ENCODE assay signal across 1 cellular context in the genomic region with DNA sequence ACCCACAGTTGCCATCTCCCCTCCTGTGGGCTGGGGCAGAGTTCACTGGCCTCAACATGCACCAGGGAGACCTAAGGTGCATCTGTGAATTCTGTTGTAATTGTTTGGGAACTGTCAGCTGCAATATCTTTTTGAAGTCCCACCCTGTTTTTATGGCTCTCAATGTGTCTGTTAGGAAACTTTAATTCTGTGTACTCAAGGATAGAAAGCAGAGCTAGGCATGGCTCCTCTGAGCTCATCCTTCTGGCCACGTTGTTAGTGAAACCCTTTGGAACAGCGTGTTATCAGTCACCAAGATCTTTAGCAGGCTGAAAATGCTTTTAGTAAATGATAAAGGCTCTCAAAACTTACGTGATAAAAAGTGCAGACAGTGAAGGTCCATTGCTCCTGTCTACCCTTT.
TF ChIP-seq lines count a peak whose summit lies in the region.

No MANE protein-coding gene starts in this region.

TF ChIP-seq in SK-N-SH, 30 proteins besides CTCF, POLR2A, EP300 and RAD21 (continued from another document):
- TF ChIP-seq, protein P1, sequence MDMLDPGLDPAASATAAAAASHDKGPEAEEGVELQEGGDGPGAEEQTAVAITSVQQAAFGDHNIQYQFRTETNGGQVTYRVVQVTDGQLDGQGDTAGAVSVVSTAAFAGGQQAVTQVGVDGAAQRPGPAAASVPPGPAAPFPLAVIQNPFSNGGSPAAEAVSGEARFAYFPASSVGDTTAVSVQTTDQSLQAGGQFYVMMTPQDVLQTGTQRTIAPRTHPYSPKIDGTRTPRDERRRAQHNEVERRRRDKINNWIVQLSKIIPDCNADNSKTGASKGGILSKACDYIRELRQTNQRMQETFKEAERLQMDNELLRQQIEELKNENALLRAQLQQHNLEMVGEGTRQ (IDR thresholded peaks at IDR 0.05; ENCODE audit: borderline replicate concordance, low read depth, low read length): no peak
- no peak for TF ChIP-seq RFX5 (IDR thresholded peaks at IDR 0.05; ENCODE audit: low read length)
- TF ChIP-seq TEAD4 (IDR thresholded peaks at IDR 0.05; ENCODE audit: borderline replicate concordance, insufficient read depth): no peak
